In genomic region chr5:143245929-143246561, GRCh38 we compare ENCODE assay signal across 9 cellular contexts.
A peak's percentile ranks its signal among the peaks of the same experiment; 100 is the strongest.
DNase-seq lines count a peak whose midpoint lies in the region; ATAC-seq and TF ChIP-seq lines count a peak whose summit lies in the region.
"Had no signal": no experiment of that assay in that cellular context is flagged by ENCODE, and none has a peak within 500 bp of the region (broad histone marks: within the 10 kb centered on the region; RNA-seq: fewer than 3 reads in every experiment).

No MANE protein-coding gene starts in this region.

- H3K27ac ChIP-seq in sigmoid colon: peak overlapping the region in 1 of 4 donors; percentile 89

- CTCF ChIA-PET in AG04449 (lab: Yijun Ruan, JAX): no interaction called here

- no peaks in the 10 kb centered on the region for H3K9me3 ChIP-seq in sigmoid colon

- no peak overlapping the region for H3K4me3 ChIP-seq in AG04449 (ENCODE audit: low read depth, low read length)
- H3K4me3 ChIP-seq in sigmoid colon: no peak overlapping the region

- intact Hi-C loops in sigmoid colon (cut with DNase I): no loop called here

- DNase-seq in AG04449 (ENCODE audit: low read depth, low spot score): peak; percentile 70
- peak in 42 of 76 experiments; percentile 1 to 78 (median 31) for DNase-seq in HUDEP-2 (lab: John Stamatoyannopoulos, UW; ENCODE audit: unreplicated experiment in 76 of 76)
- DNase-seq in hepatic stellate cell (ENCODE audit: low spot score): peak; percentile 68
- DNase-seq in sigmoid colon: no peak
- DNase-seq in immature natural killer cell: no peak
- no peak for DNase-seq in activated T-cell treated with anti-CD3 and anti-CD28 coated beads, Interleukin-2, amount 50 U/mL, for 1 hour

- TF ChIP-seq EP300 in sigmoid colon (IDR thresholded peaks at IDR 0.05): no peak

- peaks cover 0 to 16% (median 0%) of the 10 kb centered on the region in 3 donors for H3K36me3 Mint-ChIP-seq in immature natural killer cell

- no peak for TF ChIP-seq POLR2A in sigmoid colon (IDR thresholded peaks at IDR 0.05)

- H3K27me3 ChIP-seq in sigmoid colon: no peaks in the 10 kb centered on the region

- no peaks in the 10 kb centered on the region for H3K27me3 Mint-ChIP-seq in immature natural killer cell (ENCODE audit: low read depth in 3 of 3)

- no peaks in the 10 kb centered on the region for H3K36me3 ChIP-seq in sigmoid colon

- ATAC-seq in SK-N-SH treated with all-trans-retinoic acid at 6 μM for 48 hours (peak; percentile 78), HG03571 (IDR thresholded peaks at IDR 0.05; ENCODE audit: unreplicated experiment) (no peak)

- POLR2A ChIA-PET in AG04449 (lab: Yijun Ruan, JAX): no interaction called here

- peaks cover 0 to 33% (median 10%) of the 10 kb centered on the region in 4 donors for H3K4me1 ChIP-seq in sigmoid colon

- WGBS in sigmoid colon, 2 donors: 93 to 95% methylated on average over 11 of the region's 11 CpGs

- no peaks in the 10 kb centered on the region for H3K4me1 Mint-ChIP-seq in immature natural killer cell

- no peak overlapping the region for H3K4me3 Mint-ChIP-seq in immature natural killer cell

- no peak for TF ChIP-seq CTCF in AG04449 (IDR thresholded peaks at IDR 0.05; ENCODE audit: insufficient read depth, low read length, missing control alignments)
- no peak for TF ChIP-seq CTCF in sigmoid colon (IDR thresholded peaks at IDR 0.05)

- no peaks in the 10 kb centered on the region for H3K9me3 Mint-ChIP-seq in immature natural killer cell

- H3K27ac Mint-ChIP-seq in immature natural killer cell: no peak overlapping the region
- H3K27ac Mint-ChIP-seq: activated naive CD4-positive, alpha-beta T cell treated with anti-CD3 and anti-CD28 coated beads, Interleukin-2, amount 50 U/mL, for 72 hours had no signal

TF ChIP-seq in SK-N-SH treated with all-trans-retinoic acid at 6 μM for 48 hours, 23 proteins besides CTCF, POLR2A, EP300 and RAD21:
- no peak for TF ChIP-seq GLIS3 (CRISPR knock-in tag; IDR thresholded peaks at IDR 0.05)
- no peak for TF ChIP-seq TCF4 (CRISPR knock-in tag; IDR thresholded peaks at IDR 0.05; ENCODE audit: borderline replicate concordance)
- TF ChIP-seq ZNF565 (CRISPR knock-in tag; conservative IDR thresholded peaks at IDR 0.05; ENCODE audit: low read depth): no peak
- no peak for TF ChIP-seq TSHZ2 (CRISPR knock-in tag; IDR thresholded peaks at IDR 0.05)
- TF ChIP-seq RARB (CRISPR knock-in tag; IDR thresholded peaks at IDR 0.05): no peak
- TF ChIP-seq TOX (CRISPR knock-in tag; IDR thresholded peaks at IDR 0.05; ENCODE audit: borderline replicate concordance): peak; percentile 55; the same call in 1 of the 2 replicates
- TF ChIP-seq ZC3H10 (CRISPR knock-in tag; IDR thresholded peaks at IDR 0.05): no peak
- no peak for TF ChIP-seq ZNF8 (CRISPR knock-in tag; IDR thresholded peaks at IDR 0.05)
- no peak for TF ChIP-seq PATZ1 (CRISPR knock-in tag; IDR thresholded peaks at IDR 0.05; ENCODE audit: borderline replicate concordance)
- TF ChIP-seq ZFP3 (CRISPR knock-in tag; IDR thresholded peaks at IDR 0.05): no peak
- no peak for TF ChIP-seq ZNF70 (CRISPR knock-in tag; IDR thresholded peaks at IDR 0.05)
- TF ChIP-seq ZFP30 (CRISPR knock-in tag; IDR thresholded peaks at IDR 0.05): no peak
- no peak for TF ChIP-seq ARNTL (CRISPR knock-in tag; IDR thresholded peaks at IDR 0.05; ENCODE audit: borderline replicate concordance, low read depth)
- TF ChIP-seq CSDC2 (CRISPR knock-in tag; IDR thresholded peaks at IDR 0.05): no peak
- 0 out of 2 replicates have a peak, but pooled peaks have one; percentile 31 for TF ChIP-seq OSR1 (CRISPR knock-in tag; IDR thresholded peaks at IDR 0.05)
- 0 out of 2 replicates have a peak, but pooled peaks have one; percentile 15 for TF ChIP-seq ISL1 (CRISPR knock-in tag; IDR thresholded peaks at IDR 0.05)
- no peak for TF ChIP-seq BACH2 (CRISPR knock-in tag; IDR thresholded peaks at IDR 0.05; ENCODE audit: borderline replicate concordance)
- no peak for TF ChIP-seq CSRNP3 (CRISPR knock-in tag; IDR thresholded peaks at IDR 0.05)
- TF ChIP-seq ESRRG (CRISPR knock-in tag; IDR thresholded peaks at IDR 0.05): no peak
- TF ChIP-seq PPARA (CRISPR knock-in tag; IDR thresholded peaks at IDR 0.05; ENCODE audit: borderline replicate concordance): no peak
- no peak for TF ChIP-seq CREB5 (CRISPR knock-in tag; IDR thresholded peaks at IDR 0.05; ENCODE audit: low read depth)
- no peak for TF ChIP-seq POU6F1 (CRISPR knock-in tag; IDR thresholded peaks at IDR 0.05; ENCODE audit: borderline replicate concordance, low read depth)
- TF ChIP-seq SNAI2 (CRISPR knock-in tag; IDR thresholded peaks at IDR 0.05): no peak
TF ChIP-seq in SK-N-SH treated with all-trans-retinoic acid at 6 μM for 48 hours: peak in this region for 3.

Comparison
In these comparisons a context has a peak if more than half of its experiments do, and no peak if none do; other contexts are left out.
1. DNase-seq: peak in AG04449 (single experiment), HUDEP-2 (42 of 76) and hepatic stellate cell (single experiment); none in sigmoid colon (single experiment), immature natural killer cell (0 of 3) and activated T-cell treated with anti-CD3 and anti-CD28 coated beads, Interleukin-2, amount 50 U/mL, for 1 hour (single experiment).